Comparison of ENCODE assay signal across 33 cellular contexts in the genomic region with DNA sequence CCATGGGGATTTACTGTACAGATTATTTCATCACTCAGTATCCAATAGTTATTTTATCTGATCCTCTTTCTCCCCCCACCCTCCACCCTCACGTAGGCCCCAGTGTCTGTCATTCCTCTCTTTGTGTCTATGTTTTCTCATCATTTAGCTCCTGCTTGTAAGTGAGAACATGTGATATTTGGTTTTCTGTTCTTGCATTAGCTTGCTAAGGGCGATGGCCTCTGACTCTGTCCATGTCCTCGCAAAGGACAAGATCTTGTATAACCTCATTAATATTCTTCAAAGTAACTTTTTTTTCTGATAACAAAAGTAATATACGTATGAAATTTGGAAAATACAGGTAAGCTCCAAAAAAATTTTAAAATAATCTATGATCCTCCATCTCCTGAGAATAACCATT.
"Had no signal": no experiment of that assay in that cellular context is flagged by ENCODE, and none has a peak within 500 bp of the region (broad histone marks: within the 10 kb centered on the region; RNA-seq: fewer than 3 reads in every experiment).

No MANE protein-coding gene starts in this region.

- DNase-seq: Karpas-422, Kasumi-1, MG63, MM.1S, MV-4-11, NCI-H1048, NCI-H1092, NCI-H1092 treated with DMSO at 0.1 percent for 48 hours, NCI-H1105, NCI-H1105 treated with DMSO at 0.1 percent for 48 hours, NCI-H1417, NCI-H1417 treated with DMSO at 0.1 percent for 48 hours, NCI-H1436, NCI-H1436 treated with DMSO at 0.1 percent for 48 hours, NCI-H146, NCI-H1694, NCI-H1694 treated with DMSO at 0.1 percent for 48 hours, NCI-H187, NCI-H187 treated with DMSO at 0.1 percent for 48 hours, NCI-H1930, NCI-H2029, NCI-H2029 treated with DMSO at 0.1 percent for 48 hours, NCI-H2081, NCI-H2081 treated with DMSO at 0.1 percent for 48 hours, NCI-H2107, NCI-H2171, NCI-H2171 treated with DMSO at 0.1 percent for 48 hours, NCI-H2227 treated with DMSO at 0.1 percent for 48 hours, NCI-H226, NCI-H345, NCI-H446, NCI-H446 treated with DMSO at 0.1 percent for 48 hours, NCI-H510A had no signal
